25 cellular contexts compared by ENCODE assay signal in genomic region chr7:84722734-84723133, GRCh38.
"Had no signal": no experiment of that assay in that cellular context is flagged by ENCODE, and none has a peak within 500 bp of the region (broad histone marks: within the 10 kb centered on the region; RNA-seq: fewer than 3 reads in every experiment).

No MANE protein-coding gene starts in this region.

- ATAC-seq: foreskin keratinocyte; gastroesophageal sphincter; heart left ventricle; left cardiac atrium; left lung; naive thymus-derived CD4-positive, alpha-beta T cell; right lobe of liver; stimulated activated naive B cell treated with anti-CD40 and anti-IgM and Interleukin-4, amounts not matched to agents 10 μg/mL and 1 μg/mL and 100 μg/mL, for 72 hours had no signal

- H3K4me1 ChIP-seq: foreskin keratinocyte, gastroesophageal sphincter, heart left ventricle, left lung, neural progenitor cell, right lobe of liver, tibial nerve, upper lobe of left lung had no signal

- FAIRE-seq: colon, small intestine, urothelium cell line had no signal

- H3K4me3 ChIP-seq: dorsolateral prefrontal cortex, gastroesophageal sphincter, heart left ventricle, hepatocyte, left lung, neural progenitor cell, ovary, right lobe of liver, thoracic aorta, tibial nerve, upper lobe of left lung had no signal

- H3K27me3 ChIP-seq: dorsolateral prefrontal cortex, foreskin keratinocyte, gastroesophageal sphincter, heart left ventricle, hepatocyte, left lung, neural progenitor cell, ovary, right lobe of liver, tibial nerve, upper lobe of left lung had no signal

- H3K36me3 ChIP-seq: gastroesophageal sphincter, heart left ventricle, left lung, neural progenitor cell, ovary, right lobe of liver, thoracic aorta, tibial nerve, upper lobe of left lung had no signal

- H3K27ac ChIP-seq: dorsolateral prefrontal cortex, foreskin keratinocyte, gastroesophageal sphincter, heart left ventricle, hepatocyte, left lung, neural progenitor cell, ovary, right lobe of liver, thoracic aorta, tibial nerve, upper lobe of left lung had no signal

- DNase-seq: dorsolateral prefrontal cortex; effector CD4-positive, alpha-beta T cell; foreskin keratinocyte; heart left ventricle; left cardiac atrium; left lung; mesendoderm; midbrain; naive thymus-derived CD4-positive, alpha-beta T cell; nucleus accumbens; retina; right lobe of liver; small intestine; stimulated activated CD4-positive, alpha-beta T cell treated with anti-CD3 and anti-CD28 coated beads, Interleukin-15, amount 100 ng/mL, for 24 hours; stimulated activated CD4-positive, alpha-beta T cell treated with anti-CD3 and anti-CD28 coated beads, Interleukin-2, amount 100 ng/mL, for 48 hours; stimulated activated naive B cell treated with anti-CD40 and anti-IgM and Interleukin-4, amounts not matched to agents 10 μg/mL and 1 μg/mL and 100 μg/mL, for 72 hours; upper lobe of left lung had no signal

- H3K9ac ChIP-seq: neural progenitor cell had no signal

- H3K9me3 ChIP-seq: gastroesophageal sphincter, ovary, right lobe of liver, thoracic aorta, upper lobe of left lung had no signal
